Comparison of ENCODE assay signal across 8 cellular contexts in genomic region chr7:20514364-20514763, GRCh38.
DNase-seq lines count a peak whose midpoint lies in the region; ATAC-seq lines count a peak whose summit lies in the region.

No MANE protein-coding gene starts in this region.

- intact Hi-C loops in posterior cingulate gyrus (cut with DNase I): no loop called here

- DNase-seq in HCEC 1CT: peak; percentile 68
- peak; percentile 33 for DNase-seq in NCI-H510A (lab: John Stamatoyannopoulos, UW)
- DNase-seq in caudate nucleus (lab: John Stamatoyannopoulos, UW): peak in 36 of 61 donors; percentile 5 to 78 (median 26)
- peak in 7 of 10 donors; percentile 24 to 70 (median 43) for DNase-seq in posterior cingulate gyrus
- no peak for DNase-seq in stimulated activated CD4-positive, alpha-beta T cell treated with anti-CD3 and anti-CD28 coated beads, Interleukin-4, amount 100 ng/mL, for 1 hour
- DNase-seq in T1000 (lab: John Stamatoyannopoulos, UW): no peak

- H3K27ac ChIP-seq in caudate nucleus (ENCODE audit: low read depth, low read length): no peak overlapping the region

- ATAC-seq in HG03135 (IDR thresholded peaks at IDR 0.05; ENCODE audit: unreplicated experiment) (no peak), GM21390 (IDR thresholded peaks at IDR 0.05; ENCODE audit: unreplicated experiment) (no peak)

Comparison
In these comparisons a context has a peak if more than half of its experiments do, and no peak if none do; other contexts are left out.
1. DNase-seq: peak in HCEC 1CT (single experiment), NCI-H510A (single experiment), caudate nucleus (36 of 61) and posterior cingulate gyrus (7 of 10); none in stimulated activated CD4-positive, alpha-beta T cell treated with anti-CD3 and anti-CD28 coated beads, Interleukin-4, amount 100 ng/mL, for 1 hour (single experiment) and T1000 (single experiment).